1 cellular context compared by ENCODE assay signal in genomic region chr19:54047626-54048025, GRCh38.
TF ChIP-seq lines count a peak whose summit lies in the region.

No MANE protein-coding gene starts in this region.

TF ChIP-seq in H1, 55 proteins besides CTCF, POLR2A, EP300 and RAD21:
- TF ChIP-seq ATF3 (IDR thresholded peaks at IDR 0.05; ENCODE audit: insufficient read depth, low read depth, low read length) (no peak), BCL11A (IDR thresholded peaks at IDR 0.05; ENCODE audit: low read depth in 2 of 2, low read length in 2 of 2) (no peak), KDM5A (IDR thresholded peaks at IDR 0.05; ENCODE audit: low read length) (no peak), NRF1 (IDR thresholded peaks at IDR 0.05; ENCODE audit: low read depth, low read length) (no peak), CBX8 (IDR thresholded peaks at IDR 0.05; ENCODE audit: borderline replicate concordance, low read depth, low read length) (no peak), MAFK (IDR thresholded peaks at IDR 0.05; ENCODE audit: low read depth, low read length) (no peak)
